1 cellular context compared by ENCODE assay signal in genomic region chr10:27099916-27100799, GRCh38.
A peak's percentile ranks its signal among the peaks of the same experiment; 100 is the strongest.
TF ChIP-seq lines count a peak whose summit lies in the region.

Gene ANKRD26, minus strand, starts transcription at chr10:27100494. Its CDS starts 168 bp downstream, at chr10:27100326.

TF ChIP-seq in HepG2, 621 proteins besides CTCF, POLR2A, EP300 and RAD21 (continued from another document and continues in another):
- TF ChIP-seq, protein P1, sequence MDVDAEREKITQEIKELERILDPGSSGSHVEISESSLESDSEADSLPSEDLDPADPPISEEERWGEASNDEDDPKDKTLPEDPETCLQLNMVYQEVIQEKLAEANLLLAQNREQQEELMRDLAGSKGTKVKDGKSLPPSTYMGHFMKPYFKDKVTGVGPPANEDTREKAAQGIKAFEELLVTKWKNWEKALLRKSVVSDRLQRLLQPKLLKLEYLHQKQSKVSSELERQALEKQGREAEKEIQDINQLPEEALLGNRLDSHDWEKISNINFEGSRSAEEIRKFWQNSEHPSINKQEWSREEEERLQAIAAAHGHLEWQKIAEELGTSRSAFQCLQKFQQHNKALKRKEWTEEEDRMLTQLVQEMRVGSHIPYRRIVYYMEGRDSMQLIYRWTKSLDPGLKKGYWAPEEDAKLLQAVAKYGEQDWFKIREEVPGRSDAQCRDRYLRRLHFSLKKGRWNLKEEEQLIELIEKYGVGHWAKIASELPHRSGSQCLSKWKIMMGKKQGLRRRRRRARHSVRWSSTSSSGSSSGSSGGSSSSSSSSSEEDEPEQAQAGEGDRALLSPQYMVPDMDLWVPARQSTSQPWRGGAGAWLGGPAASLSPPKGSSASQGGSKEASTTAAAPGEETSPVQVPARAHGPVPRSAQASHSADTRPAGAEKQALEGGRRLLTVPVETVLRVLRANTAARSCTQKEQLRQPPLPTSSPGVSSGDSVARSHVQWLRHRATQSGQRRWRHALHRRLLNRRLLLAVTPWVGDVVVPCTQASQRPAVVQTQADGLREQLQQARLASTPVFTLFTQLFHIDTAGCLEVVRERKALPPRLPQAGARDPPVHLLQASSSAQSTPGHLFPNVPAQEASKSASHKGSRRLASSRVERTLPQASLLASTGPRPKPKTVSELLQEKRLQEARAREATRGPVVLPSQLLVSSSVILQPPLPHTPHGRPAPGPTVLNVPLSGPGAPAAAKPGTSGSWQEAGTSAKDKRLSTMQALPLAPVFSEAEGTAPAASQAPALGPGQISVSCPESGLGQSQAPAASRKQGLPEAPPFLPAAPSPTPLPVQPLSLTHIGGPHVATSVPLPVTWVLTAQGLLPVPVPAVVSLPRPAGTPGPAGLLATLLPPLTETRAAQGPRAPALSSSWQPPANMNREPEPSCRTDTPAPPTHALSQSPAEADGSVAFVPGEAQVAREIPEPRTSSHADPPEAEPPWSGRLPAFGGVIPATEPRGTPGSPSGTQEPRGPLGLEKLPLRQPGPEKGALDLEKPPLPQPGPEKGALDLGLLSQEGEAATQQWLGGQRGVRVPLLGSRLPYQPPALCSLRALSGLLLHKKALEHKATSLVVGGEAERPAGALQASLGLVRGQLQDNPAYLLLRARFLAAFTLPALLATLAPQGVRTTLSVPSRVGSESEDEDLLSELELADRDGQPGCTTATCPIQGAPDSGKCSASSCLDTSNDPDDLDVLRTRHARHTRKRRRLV (CRISPR knock-in tag; IDR thresholded peaks at IDR 0.05): no peak
- TF ChIP-seq ZFP82 (CRISPR knock-in tag; IDR thresholded peaks at IDR 0.05; ENCODE audit: borderline replicate concordance) (no peak), NPAS2 (CRISPR knock-in tag; IDR thresholded peaks at IDR 0.05; ENCODE audit: borderline replicate concordance) (no peak), ZNF687 (CRISPR knock-in tag; IDR thresholded peaks at IDR 0.05) (peak; percentile 91), ZSCAN9 (CRISPR knock-in tag; IDR thresholded peaks at IDR 0.05; ENCODE audit: borderline replicate concordance) (peak; percentile 60; the same call in 1 of the 2 replicates), CAMTA2 (CRISPR knock-in tag; IDR thresholded peaks at IDR 0.05; ENCODE audit: borderline replicate concordance) (no peak), HNRNPK (IDR thresholded peaks at IDR 0.05; ENCODE audit: low read depth, low read length, poor library complexity, severe bottlenecking) (no peak), SIN3B (IDR thresholded peaks at IDR 0.05; ENCODE audit: low read length) (no peak), ZNF704 (CRISPR knock-in tag; IDR thresholded peaks at IDR 0.05; ENCODE audit: borderline replicate concordance) (no peak), CEBPG (CRISPR knock-in tag; IDR thresholded peaks at IDR 0.05) (no peak), SUZ12 (IDR thresholded peaks at IDR 0.05; ENCODE audit: low read depth, low read length) (no peak), ZNF256 (CRISPR knock-in tag; conservative IDR thresholded peaks at IDR 0.05) (peak; percentile 69; the same call in 1 of the 2 replicates), MIER2 (CRISPR knock-in tag; IDR thresholded peaks at IDR 0.05) (no peak), ZNF772 (CRISPR knock-in tag; IDR thresholded peaks at IDR 0.05) (no peak; the same call in none of the 2 replicates), ZNF691 (CRISPR knock-in tag; IDR thresholded peaks at IDR 0.05; ENCODE audit: borderline replicate concordance, low read depth) (peak; percentile 19; the same call in 1 of the 2 replicates), JARID2 (CRISPR knock-in tag; IDR thresholded peaks at IDR 0.05; ENCODE audit: insufficient replicate concordance) (no peak), ZNF563 (CRISPR knock-in tag; IDR thresholded peaks at IDR 0.05) (no peak), SAP130 (CRISPR knock-in tag; IDR thresholded peaks at IDR 0.05; ENCODE audit: low read depth) (peak; percentile 70), PHF5A (CRISPR knock-in tag; IDR thresholded peaks at IDR 0.05; ENCODE audit: low read depth, unreplicated experiment) (no peak), SMAD1 (CRISPR knock-in tag; IDR thresholded peaks at IDR 0.05; ENCODE audit: borderline replicate concordance, low read depth) (no peak), ZBTB21 (CRISPR knock-in tag; IDR thresholded peaks at IDR 0.05) (no peak), PBX2 (CRISPR knock-in tag; IDR thresholded peaks at IDR 0.05) (no peak), NFKB2 (CRISPR knock-in tag; IDR thresholded peaks at IDR 0.05; ENCODE audit: borderline replicate concordance) (peak; percentile 79; the same call in 1 of the 2 replicates), KDM5A (IDR thresholded peaks at IDR 0.05; ENCODE audit: borderline replicate concordance, low read length) (peak; percentile 58; the same call in 1 of the 2 replicates), ZNF326 (CRISPR knock-in tag; IDR thresholded peaks at IDR 0.05; ENCODE audit: borderline replicate concordance) (no peak), SATB2 (CRISPR knock-in tag; IDR thresholded peaks at IDR 0.05) (no peak), XBP1 (CRISPR knock-in tag; IDR thresholded peaks at IDR 0.05) (no peak), FOXP1 (IDR thresholded peaks at IDR 0.05) (no peak), FOXP1 (CRISPR knock-in tag; IDR thresholded peaks at IDR 0.05) (no peak), ZNF501 (CRISPR knock-in tag; IDR thresholded peaks at IDR 0.05) (peak; percentile 91), ZNF24 (IDR thresholded peaks at IDR 0.05) (no peak), FIP1L1 (IDR thresholded peaks at IDR 0.05; ENCODE audit: borderline replicate concordance, insufficient read depth, low read depth, low read length) (peak; percentile 97; the same call in 1 of the 2 replicates), TBP (CRISPR knock-in tag; IDR thresholded peaks at IDR 0.05) (no peak), ZNF230 (CRISPR knock-in tag; IDR thresholded peaks at IDR 0.05) (no peak), NR2F1 (CRISPR knock-in tag; IDR thresholded peaks at IDR 0.05) (no peak)
- TF ChIP-seq, protein P2, sequence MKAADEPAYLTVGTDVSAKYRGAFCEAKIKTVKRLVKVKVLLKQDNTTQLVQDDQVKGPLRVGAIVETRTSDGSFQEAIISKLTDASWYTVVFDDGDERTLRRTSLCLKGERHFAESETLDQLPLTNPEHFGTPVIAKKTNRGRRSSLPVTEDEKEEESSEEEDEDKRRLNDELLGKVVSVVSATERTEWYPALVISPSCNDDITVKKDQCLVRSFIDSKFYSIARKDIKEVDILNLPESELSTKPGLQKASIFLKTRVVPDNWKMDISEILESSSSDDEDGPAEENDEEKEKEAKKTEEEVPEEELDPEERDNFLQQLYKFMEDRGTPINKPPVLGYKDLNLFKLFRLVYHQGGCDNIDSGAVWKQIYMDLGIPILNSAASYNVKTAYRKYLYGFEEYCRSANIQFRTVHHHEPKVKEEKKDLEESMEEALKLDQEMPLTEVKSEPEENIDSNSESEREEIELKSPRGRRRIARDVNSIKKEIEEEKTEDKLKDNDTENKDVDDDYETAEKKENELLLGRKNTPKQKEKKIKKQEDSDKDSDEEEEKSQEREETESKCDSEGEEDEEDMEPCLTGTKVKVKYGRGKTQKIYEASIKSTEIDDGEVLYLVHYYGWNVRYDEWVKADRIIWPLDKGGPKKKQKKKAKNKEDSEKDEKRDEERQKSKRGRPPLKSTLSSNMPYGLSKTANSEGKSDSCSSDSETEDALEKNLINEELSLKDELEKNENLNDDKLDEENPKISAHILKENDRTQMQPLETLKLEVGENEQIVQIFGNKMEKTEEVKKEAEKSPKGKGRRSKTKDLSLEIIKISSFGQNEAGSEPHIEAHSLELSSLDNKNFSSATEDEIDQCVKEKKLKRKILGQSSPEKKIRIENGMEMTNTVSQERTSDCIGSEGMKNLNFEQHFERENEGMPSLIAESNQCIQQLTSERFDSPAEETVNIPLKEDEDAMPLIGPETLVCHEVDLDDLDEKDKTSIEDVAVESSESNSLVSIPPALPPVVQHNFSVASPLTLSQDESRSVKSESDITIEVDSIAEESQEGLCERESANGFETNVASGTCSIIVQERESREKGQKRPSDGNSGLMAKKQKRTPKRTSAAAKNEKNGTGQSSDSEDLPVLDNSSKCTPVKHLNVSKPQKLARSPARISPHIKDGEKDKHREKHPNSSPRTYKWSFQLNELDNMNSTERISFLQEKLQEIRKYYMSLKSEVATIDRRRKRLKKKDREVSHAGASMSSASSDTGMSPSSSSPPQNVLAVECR (CRISPR knock-in tag; IDR thresholded peaks at IDR 0.05; ENCODE audit: borderline replicate concordance): peak; percentile 87
- TF ChIP-seq, protein P3, sequence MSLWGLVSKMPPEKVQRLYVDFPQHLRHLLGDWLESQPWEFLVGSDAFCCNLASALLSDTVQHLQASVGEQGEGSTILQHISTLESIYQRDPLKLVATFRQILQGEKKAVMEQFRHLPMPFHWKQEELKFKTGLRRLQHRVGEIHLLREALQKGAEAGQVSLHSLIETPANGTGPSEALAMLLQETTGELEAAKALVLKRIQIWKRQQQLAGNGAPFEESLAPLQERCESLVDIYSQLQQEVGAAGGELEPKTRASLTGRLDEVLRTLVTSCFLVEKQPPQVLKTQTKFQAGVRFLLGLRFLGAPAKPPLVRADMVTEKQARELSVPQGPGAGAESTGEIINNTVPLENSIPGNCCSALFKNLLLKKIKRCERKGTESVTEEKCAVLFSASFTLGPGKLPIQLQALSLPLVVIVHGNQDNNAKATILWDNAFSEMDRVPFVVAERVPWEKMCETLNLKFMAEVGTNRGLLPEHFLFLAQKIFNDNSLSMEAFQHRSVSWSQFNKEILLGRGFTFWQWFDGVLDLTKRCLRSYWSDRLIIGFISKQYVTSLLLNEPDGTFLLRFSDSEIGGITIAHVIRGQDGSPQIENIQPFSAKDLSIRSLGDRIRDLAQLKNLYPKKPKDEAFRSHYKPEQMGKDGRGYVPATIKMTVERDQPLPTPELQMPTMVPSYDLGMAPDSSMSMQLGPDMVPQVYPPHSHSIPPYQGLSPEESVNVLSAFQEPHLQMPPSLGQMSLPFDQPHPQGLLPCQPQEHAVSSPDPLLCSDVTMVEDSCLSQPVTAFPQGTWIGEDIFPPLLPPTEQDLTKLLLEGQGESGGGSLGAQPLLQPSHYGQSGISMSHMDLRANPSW (CRISPR knock-in tag; IDR thresholded peaks at IDR 0.05; ENCODE audit: borderline replicate concordance): no peak
- TF ChIP-seq, protein P4, sequence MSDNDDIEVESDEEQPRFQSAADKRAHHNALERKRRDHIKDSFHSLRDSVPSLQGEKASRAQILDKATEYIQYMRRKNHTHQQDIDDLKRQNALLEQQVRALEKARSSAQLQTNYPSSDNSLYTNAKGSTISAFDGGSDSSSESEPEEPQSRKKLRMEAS (IDR thresholded peaks at IDR 0.05): no peak; the same call in none of the 2 replicates
- TF ChIP-seq, protein P5, sequence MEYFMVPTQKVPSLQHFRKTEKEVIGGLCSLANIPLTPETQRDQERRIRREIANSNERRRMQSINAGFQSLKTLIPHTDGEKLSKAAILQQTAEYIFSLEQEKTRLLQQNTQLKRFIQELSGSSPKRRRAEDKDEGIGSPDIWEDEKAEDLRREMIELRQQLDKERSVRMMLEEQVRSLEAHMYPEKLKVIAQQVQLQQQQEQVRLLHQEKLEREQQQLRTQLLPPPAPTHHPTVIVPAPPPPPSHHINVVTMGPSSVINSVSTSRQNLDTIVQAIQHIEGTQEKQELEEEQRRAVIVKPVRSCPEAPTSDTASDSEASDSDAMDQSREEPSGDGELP (IDR thresholded peaks at IDR 0.05; ENCODE audit: borderline replicate concordance, low read depth): 0 out of 2 replicates have a peak, but pooled peaks have one; percentile 19
